24 cellular contexts compared by ENCODE assay signal in genomic region chr6:130923350-130923749, GRCh38.
"Had no signal": no experiment of that assay in that cellular context is flagged by ENCODE, and none has a peak within 500 bp of the region (broad histone marks: within the 10 kb centered on the region; RNA-seq: fewer than 3 reads in every experiment).

No MANE protein-coding gene starts in this region.

- DNase-seq: activated CD4-positive, alpha-beta memory T cell treated with anti-CD3 and anti-CD28 coated beads for 36 hours; activated CD4-positive, alpha-beta T cell treated with anti-CD3 and anti-CD28 coated beads for 4 hours; activated gamma-delta T cell treated with Interleukin-2 at 50 U/mL for 16 hours; activated naive CD4-positive, alpha-beta T cell treated with anti-CD3 and anti-CD28 coated beads, Interleukin-2, amount 50 U/mL, for 16 hours; activated T-cell treated with anti-CD3 and anti-CD28 coated beads, Interleukin-2, amount 50 U/mL, for 4 hours; amygdala; caudate nucleus; cortex of kidney; hippocampal formation; lower lobe of right lung; mesenchymal stem cell; pancreas; retina; spleen; stimulated activated naive CD4-positive, alpha-beta T cell; T-helper 1 cell; tibial artery had no signal

- H3K27me3 ChIP-seq: gastroesophageal sphincter, pancreas, spleen, suprapubic skin, tibial artery had no signal

- H3K4me3 ChIP-seq: gastroesophageal sphincter, lower lobe of right lung, pancreas, prostate gland, spleen, suprapubic skin, tibial artery had no signal

- H3K4me1 ChIP-seq: pancreas, prostate gland, suprapubic skin had no signal

- H3K9me3 ChIP-seq: gastroesophageal sphincter, lower lobe of right lung, pancreas, prostate gland, spleen, suprapubic skin, tibial artery had no signal

- H3K36me3 ChIP-seq: gastroesophageal sphincter, lower lobe of right lung, pancreas, prostate gland, suprapubic skin had no signal

- ATAC-seq: activated T-cell treated with anti-CD3 and anti-CD28 coated beads, Interleukin-2, amount 50 U/mL, for 4 hours; activated T-helper 17 cell treated with anti-CD3 and anti-CD28 coated beads, Interleukin-2, amount 50 U/mL, for 72 hours; gastroesophageal sphincter; left lobe of liver; lower lobe of right lung; pancreas had no signal

- FAIRE-seq: endothelial cell of umbilical vein, keratinocyte, pancreas had no signal

- H3K27ac ChIP-seq: gastroesophageal sphincter, lower lobe of right lung, pancreas, prostate gland, spleen, suprapubic skin, tibial artery had no signal
